Comparison of ENCODE assay signal across 11 cellular contexts in genomic region chr10:73867871-73868631, GRCh38. TPM values are rescaled to one million over a fixed set of nuclear protein-coding genes. Genes with fewer than 3 reads are reported as not detected.
A peak's percentile ranks its signal among the peaks of the same experiment; 100 is the strongest.
DNase-seq lines count a peak whose midpoint lies in the region; ATAC-seq and TF ChIP-seq lines count a peak whose summit lies in the region.
"Had no signal": no experiment of that assay in that cellular context is flagged by ENCODE, and none has a peak within 500 bp of the region (broad histone marks: within the 10 kb centered on the region; RNA-seq: fewer than 3 reads in every experiment).

No MANE protein-coding gene starts in this region.

- H3K4me3 ChIP-seq in ascending aorta: peak overlapping the region in 1 of 2 donors; percentile 22
- H3K4me3 ChIP-seq in lower lobe of right lung: no peak overlapping the region
- peak overlapping the region in 1 of 2 donors; percentile 35 for H3K4me3 ChIP-seq in tibial artery
- H3K4me3 ChIP-seq: suprapubic skin had no signal

- ATAC-seq in activated CD8-positive, alpha-beta memory T cell treated with anti-CD3 and anti-CD28 coated beads, Interleukin-2, amount 10 ng/mL, durations not matched to agents 7 days and 5 days: no peak
- ATAC-seq in lower lobe of right lung: no peak

- no peaks in the 10 kb centered on the region for H3K9me3 ChIP-seq in ascending aorta
- H3K9me3 ChIP-seq in lower lobe of right lung: no peaks in the 10 kb centered on the region
- no peaks in the 10 kb centered on the region for H3K9me3 ChIP-seq in tibial artery
- H3K9me3 ChIP-seq: suprapubic skin had no signal

- H3K27me3 Mint-ChIP-seq in activated CD8-positive, alpha-beta memory T cell treated with anti-CD3 and anti-CD28 coated beads, Interleukin-2, amount 10 ng/mL, durations not matched to agents 7 days and 5 days: no peaks in the 10 kb centered on the region

- H3K36me3 Mint-ChIP-seq in activated CD8-positive, alpha-beta memory T cell treated with anti-CD3 and anti-CD28 coated beads, Interleukin-2, amount 10 ng/mL, durations not matched to agents 7 days and 5 days: peaks cover 46% of the 10 kb centered on the region

- no peak overlapping the region for H3K4me3 Mint-ChIP-seq in activated CD8-positive, alpha-beta memory T cell treated with anti-CD3 and anti-CD28 coated beads, Interleukin-2, amount 10 ng/mL, durations not matched to agents 7 days and 5 days

- H3K4me1 Mint-ChIP-seq in activated CD8-positive, alpha-beta memory T cell treated with anti-CD3 and anti-CD28 coated beads, Interleukin-2, amount 10 ng/mL, durations not matched to agents 7 days and 5 days: peaks cover 82% of the 10 kb centered on the region

- TF ChIP-seq CTCF in ascending aorta (IDR thresholded peaks at IDR 0.05): no peak
- no peak for TF ChIP-seq CTCF in lower lobe of right lung (IDR thresholded peaks at IDR 0.05)
- no peak for TF ChIP-seq CTCF in tibial artery (IDR thresholded peaks at IDR 0.05)

- no peak for DNase-seq in activated CD8-positive, alpha-beta memory T cell treated with anti-CD3 and anti-CD28 coated beads, Interleukin-2, amount 10 ng/mL, durations not matched to agents 7 days and 5 days
- no peak for DNase-seq in activated CD8-positive, alpha-beta memory T cell treated with anti-CD3 and anti-CD28 coated beads for 24 hours
- no peak for DNase-seq in ascending aorta (ENCODE audit: low spot score in 2 of 2)
- no peak for DNase-seq in lower lobe of right lung
- no peak for DNase-seq in tibial artery
- DNase-seq in OCI-M2 (lab: John Stamatoyannopoulos, UW; ENCODE audit: unreplicated experiment): no peak
- DNase-seq in NCI-H1694 (lab: John Stamatoyannopoulos, UW): no peak
- no peak for DNase-seq in DMS 273 (lab: John Stamatoyannopoulos, UW; ENCODE audit: unreplicated experiment)
- DNase-seq: kidney glomerular epithelial cell; stimulated activated CD4-positive, alpha-beta T cell treated with anti-CD3 and anti-CD28 coated beads, Interleukin-4, amount 100 ng/mL, for 24 hours had no signal

- CTCF ChIA-PET in activated CD8-positive, alpha-beta memory T cell treated with anti-CD3 and anti-CD28 coated beads, Interleukin-2, amount 10 ng/mL, durations not matched to agents 7 days and 5 days (lab: Charles Lee): interaction anchor here (1.7 to 3.2 kb wide), 3 partner anchors 9 to 16 kb away, joined by 3 to 17 read pairs (median 4); no protein-coding TSS in a partner anchor

- H3K36me3 ChIP-seq in ascending aorta (peaks cover 6 to 35% of the 10 kb centered on the region in 2 donors), lower lobe of right lung (peaks cover 41% of the 10 kb centered on the region), tibial artery (peaks cover 15 to 62% (median 35%) of the 10 kb centered on the region in 3 donors)

- intact Hi-C loops in ascending aorta (cut with DNase I): no loop called here
- intact Hi-C loops in lower lobe of right lung (cut with DNase I): no loop called here
- intact Hi-C loops in tibial artery (cut with DNase I; ENCODE audit: low total_unique reads): no loop called here

- H3K4me1 ChIP-seq in ascending aorta (peaks cover 40 to 92% of the 10 kb centered on the region in 2 donors), lower lobe of right lung (peaks cover 66% of the 10 kb centered on the region), tibial artery (peaks cover 0 to 100% (median 98%) of the 10 kb centered on the region in 4 donors)

- H3K27ac ChIP-seq in ascending aorta: peak overlapping the region; percentile 78 to 94
- H3K27ac ChIP-seq in lower lobe of right lung: peak overlapping the region; percentile 78
- H3K27ac ChIP-seq in tibial artery: peak overlapping the region; percentile 86 to 88
- H3K27ac ChIP-seq: suprapubic skin had no signal

- peak overlapping the region; percentile 51 for H3K27ac Mint-ChIP-seq in activated CD8-positive, alpha-beta memory T cell treated with anti-CD3 and anti-CD28 coated beads, Interleukin-2, amount 10 ng/mL, durations not matched to agents 7 days and 5 days

- H3K27me3 ChIP-seq in ascending aorta (no peaks in the 10 kb centered on the region), lower lobe of right lung (ENCODE audit: low read depth) (no peaks in the 10 kb centered on the region), tibial artery (no peaks in the 10 kb centered on the region)
- H3K27me3 ChIP-seq: suprapubic skin had no signal

- H3K9me3 Mint-ChIP-seq in activated CD8-positive, alpha-beta memory T cell treated with anti-CD3 and anti-CD28 coated beads, Interleukin-2, amount 10 ng/mL, durations not matched to agents 7 days and 5 days (ENCODE audit: low read depth): no peaks in the 10 kb centered on the region

RNA-seq across cellular contexts. Expression of gene CAMK2G, which starts 6.3 kb away (rescaled TPM):
- 10 to 100 TPM; 30.8 to 49.2 TPM for total RNA-seq in activated CD8-positive, alpha-beta memory T cell treated with anti-CD3 and anti-CD28 coated beads, Interleukin-2, amount 10 ng/mL, durations not matched to agents 7 days and 5 days
- 60.3 TPM for total RNA-seq in ascending aorta
- total RNA-seq in lower lobe of right lung: 38.4 TPM

RNA-seq across cellular contexts. Expression of gene PLAU, which starts 42.9 kb away (rescaled TPM):
- 1 to 10 TPM; 2.2 to 4.8 TPM for total RNA-seq in activated CD8-positive, alpha-beta memory T cell treated with anti-CD3 and anti-CD28 coated beads, Interleukin-2, amount 10 ng/mL, durations not matched to agents 7 days and 5 days
- total RNA-seq in ascending aorta: 1.5 TPM
- 29.0 TPM for total RNA-seq in lower lobe of right lung

RNA-seq across cellular contexts. Expression of gene NDST2, which starts 56.7 kb away (rescaled TPM):
- total RNA-seq in activated CD8-positive, alpha-beta memory T cell treated with anti-CD3 and anti-CD28 coated beads, Interleukin-2, amount 10 ng/mL, durations not matched to agents 7 days and 5 days: 10 to 100 TPM; 49.4 to 64.5 TPM
- 130 TPM for total RNA-seq in ascending aorta
- 32.3 TPM for total RNA-seq in lower lobe of right lung
